Comparison of ENCODE assay signal across 8 cellular contexts in genomic region chr20:1388706-1389483, GRCh38. TPM values are rescaled to one million over a fixed set of nuclear protein-coding genes. Genes with fewer than 3 reads are reported as not detected.
DNase-seq lines count a peak whose midpoint lies in the region; ATAC-seq and TF ChIP-seq lines count a peak whose summit lies in the region.

No MANE protein-coding gene starts in this region.

- H3K9me3 ChIP-seq in left ventricle myocardium inferior (replicated peaks) (no peaks in the 10 kb centered on the region), left lung (no peaks in the 10 kb centered on the region), upper lobe of right lung (no peaks in the 10 kb centered on the region)

- H3K27ac ChIP-seq in left ventricle myocardium inferior (replicated peaks) (peak overlapping the region; percentile 93), left lung (peak overlapping the region; percentile 44 to 68), upper lobe of right lung (peak overlapping the region; percentile 49)

- H3K4me1 ChIP-seq in left ventricle myocardium inferior (peaks cover 98% of the 10 kb centered on the region), left lung (peaks cover 34 to 89% of the 10 kb centered on the region in 2 donors), upper lobe of right lung (peaks cover 62% of the 10 kb centered on the region)

- DNase-seq in left ventricle myocardium inferior (no peak), Right ventricle myocardium superior (no peak), left lung (no peak), upper lobe of right lung (no peak), NAMALWA (ENCODE audit: low spot score) (no peak), SHP77 (lab: John Stamatoyannopoulos, UW) (no peak)
- no peak for DNase-seq in activated T-helper 1 cell treated with anti-CD3 and anti-CD28 coated beads, Interleukin-12 subunit alpha, Interleukin-12 subunit beta, Interleukin-2, Interleukin-4 antibody, amounts not matched to agents 30 ng/mL and 10 ng/mL and 1 ng/mL, durations not matched to agents 14 hours and 24 hours and 36 hours (ENCODE audit: low spot score)
- no peak for DNase-seq in activated CD8-positive, alpha-beta memory T cell treated with anti-CD3 and anti-CD28 coated beads, Interleukin-2, amount 50 U/mL, for 4 hours

- H3K4me3 ChIP-seq in left ventricle myocardium inferior: peak overlapping the region; percentile 96
- H3K4me3 ChIP-seq in left lung: peak overlapping the region in 1 of 2 donors; percentile 95
- peak overlapping the region; percentile 85 for H3K4me3 ChIP-seq in upper lobe of right lung

- intact Hi-C loops in left ventricle myocardium inferior (cut with micrococcal nuclease): no loop called here
- intact Hi-C loops in Right ventricle myocardium superior (cut with DNase I): no loop called here
- intact Hi-C loops in activated T-helper 1 cell treated with anti-CD3 and anti-CD28 coated beads, Interleukin-12 subunit alpha, Interleukin-12 subunit beta, Interleukin-2, Interleukin-4 antibody, amounts not matched to agents 30 ng/mL and 10 ng/mL and 1 ng/mL, durations not matched to agents 14 hours and 24 hours and 36 hours (cut with micrococcal nuclease): no loop called here
- intact Hi-C loops in left lung (cut with DNase I): loop anchor here in 1 of 2 donors (10.0 kb wide), 1 partner anchor 64 kb away; the partner anchor contains the start of gene SDCBP2
- intact Hi-C loops in upper lobe of right lung (cut with DNase I): no loop called here

- no peaks in the 10 kb centered on the region for H3K27me3 Mint-ChIP-seq in activated T-helper 1 cell treated with anti-CD3 and anti-CD28 coated beads, Interleukin-12 subunit alpha, Interleukin-12 subunit beta, Interleukin-2, Interleukin-4 antibody, amounts not matched to agents 30 ng/mL and 10 ng/mL and 1 ng/mL, durations not matched to agents 14 hours and 24 hours and 36 hours (ENCODE audit: insufficient read depth)

- peak overlapping the region; percentile 76 for H3K4me3 Mint-ChIP-seq in activated T-helper 1 cell treated with anti-CD3 and anti-CD28 coated beads, Interleukin-12 subunit alpha, Interleukin-12 subunit beta, Interleukin-2, Interleukin-4 antibody, amounts not matched to agents 30 ng/mL and 10 ng/mL and 1 ng/mL, durations not matched to agents 14 hours and 24 hours and 36 hours

- peaks cover 76% of the 10 kb centered on the region for H3K4me1 Mint-ChIP-seq in activated T-helper 1 cell treated with anti-CD3 and anti-CD28 coated beads, Interleukin-12 subunit alpha, Interleukin-12 subunit beta, Interleukin-2, Interleukin-4 antibody, amounts not matched to agents 30 ng/mL and 10 ng/mL and 1 ng/mL, durations not matched to agents 14 hours and 24 hours and 36 hours (ENCODE audit: low read depth)

- ATAC-seq in Right ventricle myocardium superior (ENCODE audit: poor library complexity) (no peak), left lung (no peak), upper lobe of right lung (no peak)

- TF ChIP-seq CTCF in left ventricle myocardium inferior (IDR thresholded peaks at IDR 0.05; ENCODE audit: borderline replicate concordance) (no peak), left lung (IDR thresholded peaks at IDR 0.05) (no peak), upper lobe of right lung (IDR thresholded peaks at IDR 0.05) (no peak)

- H3K27me3 ChIP-seq in left ventricle myocardium inferior (ENCODE audit: low read depth): no peaks in the 10 kb centered on the region
- no peaks in the 10 kb centered on the region for H3K27me3 ChIP-seq in left lung
- H3K27me3 ChIP-seq in upper lobe of right lung: no peaks in the 10 kb centered on the region

- peak overlapping the region; percentile 76 for H3K27ac Mint-ChIP-seq in activated T-helper 1 cell treated with anti-CD3 and anti-CD28 coated beads, Interleukin-12 subunit alpha, Interleukin-12 subunit beta, Interleukin-2, Interleukin-4 antibody, amounts not matched to agents 30 ng/mL and 10 ng/mL and 1 ng/mL, durations not matched to agents 14 hours and 24 hours and 36 hours

- H3K36me3 ChIP-seq in left ventricle myocardium inferior: peaks cover 6% of the 10 kb centered on the region
- H3K36me3 ChIP-seq in left lung: peaks cover 0 to 10% of the 10 kb centered on the region in 2 donors
- peaks cover 10% of the 10 kb centered on the region for H3K36me3 ChIP-seq in upper lobe of right lung

- H3K36me3 Mint-ChIP-seq in activated T-helper 1 cell treated with anti-CD3 and anti-CD28 coated beads, Interleukin-12 subunit alpha, Interleukin-12 subunit beta, Interleukin-2, Interleukin-4 antibody, amounts not matched to agents 30 ng/mL and 10 ng/mL and 1 ng/mL, durations not matched to agents 14 hours and 24 hours and 36 hours (ENCODE audit: low read depth): peaks cover 29% of the 10 kb centered on the region

- no peaks in the 10 kb centered on the region for H3K9me3 Mint-ChIP-seq in activated T-helper 1 cell treated with anti-CD3 and anti-CD28 coated beads, Interleukin-12 subunit alpha, Interleukin-12 subunit beta, Interleukin-2, Interleukin-4 antibody, amounts not matched to agents 30 ng/mL and 10 ng/mL and 1 ng/mL, durations not matched to agents 14 hours and 24 hours and 36 hours

RNA-seq across cellular contexts. Expression of gene FKBP1A, which starts 4.0 kb away (rescaled TPM):
- total RNA-seq in left ventricle myocardium inferior (124 TPM), Right ventricle myocardium superior (112 TPM), left lung (100 to 1,000 TPM; 278 to 385 TPM), upper lobe of right lung (266 TPM)
- 295 and 297 TPM in 2 replicates for total RNA-seq in activated T-helper 1 cell treated with anti-CD3 and anti-CD28 coated beads, Interleukin-12 subunit alpha, Interleukin-12 subunit beta, Interleukin-2, Interleukin-4 antibody, amounts not matched to agents 30 ng/mL and 10 ng/mL and 1 ng/mL, durations not matched to agents 14 hours and 24 hours and 36 hours

RNA-seq across cellular contexts. Expression of gene SDCBP2, which starts 60.0 kb away (rescaled TPM):
- total RNA-seq in left ventricle myocardium inferior: 2.2 TPM
- 2.5 TPM for total RNA-seq in Right ventricle myocardium superior
- 2.2 and 2.6 TPM in 2 replicates for total RNA-seq in activated T-helper 1 cell treated with anti-CD3 and anti-CD28 coated beads, Interleukin-12 subunit alpha, Interleukin-12 subunit beta, Interleukin-2, Interleukin-4 antibody, amounts not matched to agents 30 ng/mL and 10 ng/mL and 1 ng/mL, durations not matched to agents 14 hours and 24 hours and 36 hours
- 10 to 100 TPM; 13.5 to 21.5 TPM for total RNA-seq in left lung
- total RNA-seq in upper lobe of right lung: 10.9 TPM
